In the genomic region with DNA sequence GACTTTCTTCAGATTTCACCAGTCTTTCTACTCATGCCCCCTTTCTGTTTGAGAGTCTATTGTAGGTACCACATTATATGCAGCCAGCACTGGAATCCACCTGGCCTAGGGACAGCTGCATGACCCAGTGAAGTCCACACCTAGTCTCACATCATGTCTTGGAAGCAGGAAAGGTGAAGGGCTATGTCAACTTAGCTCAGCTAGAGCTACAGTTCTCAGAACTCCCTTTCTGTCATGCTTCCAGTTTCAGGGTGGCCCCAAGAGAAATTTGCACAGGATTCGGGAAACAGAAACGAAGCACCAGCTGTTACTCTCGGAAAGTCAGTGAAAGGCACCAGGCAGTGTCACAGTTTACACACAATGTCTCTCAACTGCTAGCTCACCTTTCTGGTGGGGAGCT, we compare ENCODE assay signal across 23 cellular contexts.
"Had no signal": no experiment of that assay in that cellular context is flagged by ENCODE, and none has a peak within 500 bp of the region (broad histone marks: within the 10 kb centered on the region; RNA-seq: fewer than 3 reads in every experiment).

No MANE protein-coding gene starts in this region.

- H3K9me3 ChIP-seq: gastrocnemius medialis, lower lobe of right lung, prostate gland, right atrium auricular region, spleen, thoracic aorta, tibial nerve, upper lobe of right lung, uterus had no signal

- FAIRE-seq: keratinocyte had no signal

- H3K27ac ChIP-seq: dorsolateral prefrontal cortex, epithelial cell of prostate, gastrocnemius medialis, lower lobe of right lung, prostate gland, right atrium auricular region, skin epidermis, spleen, thoracic aorta, tibial nerve, upper lobe of right lung, uterus had no signal

- H3K36me3 ChIP-seq: gastrocnemius medialis, lower lobe of right lung, prostate gland, right atrium auricular region, spleen, thoracic aorta, tibial nerve, upper lobe of right lung, uterus had no signal

- H3K27me3 ChIP-seq: gastrocnemius medialis, right atrium auricular region, tibial nerve, upper lobe of right lung, uterus had no signal

- ATAC-seq: esophagus mucosa; gastrocnemius medialis; left ventricle myocardium superior; lower lobe of right lung; naive thymus-derived CD8-positive, alpha-beta T cell; stimulated activated memory B cell treated with anti-CD40 and anti-IgM and Interleukin-4, amounts not matched to agents 10 μg/mL and 1 μg/mL and 100 μg/mL, for 72 hours; upper lobe of right lung had no signal

- H3K4me3 ChIP-seq: dorsolateral prefrontal cortex, gastrocnemius medialis, lower lobe of right lung, prostate gland, right atrium auricular region, skin epidermis, spleen, thoracic aorta, tibial nerve, upper lobe of right lung, uterus had no signal

- DNase-seq: dorsolateral prefrontal cortex; effector CD4-positive, alpha-beta T cell; foreskin fibroblast; gastrocnemius medialis; head of caudate nucleus; left ventricle myocardium superior; lower lobe of right lung; naive thymus-derived CD8-positive, alpha-beta T cell; nephron progenitor cell; nucleus accumbens; spleen; stimulated activated CD4-positive, alpha-beta T cell treated with anti-CD3 and anti-CD28 coated beads, Interleukin-4, amount 100 ng/mL, for 4 hours; upper lobe of right lung; uterus had no signal

- H3K4me1 ChIP-seq: gastrocnemius medialis, lower lobe of right lung, prostate gland, right atrium auricular region, spleen, tibial nerve, upper lobe of right lung, uterus had no signal
